19 cellular contexts compared by ENCODE assay signal in genomic region chr6:150448221-150448620, GRCh38.
DNase-seq lines count a peak whose midpoint lies in the region; ATAC-seq and TF ChIP-seq lines count a peak whose summit lies in the region.
"Had no signal": no experiment of that assay in that cellular context is flagged by ENCODE, and none has a peak within 500 bp of the region (broad histone marks: within the 10 kb centered on the region; RNA-seq: fewer than 3 reads in every experiment).

No MANE protein-coding gene starts in this region.

- no peak overlapping the region for H3K27ac Mint-ChIP-seq in CD14-positive monocyte
- H3K27ac Mint-ChIP-seq: CD4-positive, alpha-beta memory T cell; H9; IgD-negative memory B cell had no signal

- H3K4me3 ChIP-seq in mammary epithelial cell (replicated peaks in 1 of 3; ENCODE audit: insufficient read depth in 1 of 3, low read depth in 2 of 3, low read length in 3 of 3) = no peak overlapping the region
- no peak overlapping the region for H3K4me3 ChIP-seq in right lobe of liver
- H3K4me3 ChIP-seq: SJSA1 had no signal

- TF ChIP-seq POLR2A in right lobe of liver (IDR thresholded peaks at IDR 0.05) = no peak

- no peak overlapping the region for H3K4me2 ChIP-seq in mammary epithelial cell (ENCODE audit: insufficient read depth, low read depth, low read length)

- H3K9ac ChIP-seq in mammary epithelial cell (ENCODE audit: insufficient read depth, low read length) = no peak overlapping the region

- 14% methylated on average over 1 of the region's 1 CpG for WGBS in mammary epithelial cell (ENCODE audit: low coverage, missing lambda C conversion rate)
- 85% methylated on average over 1 of the region's 1 CpG for WGBS in right lobe of liver (ENCODE audit: insufficient coverage, low coverage, low lambda C conversion rate, missing lambda C conversion rate)

- no peaks in the 10 kb centered on the region for H4K20me1 ChIP-seq in mammary epithelial cell (ENCODE audit: insufficient read depth, low read length)

- H3K27me3 ChIP-seq in mammary epithelial cell (ENCODE audit: insufficient read depth, low read length) (no peaks in the 10 kb centered on the region), right lobe of liver (no peaks in the 10 kb centered on the region)
- H3K27me3 ChIP-seq: BE2C, SJSA1 had no signal

- in situ Hi-C loops in mammary epithelial cell (cut with MboI; ENCODE audit: low sequenced_read_pairs in 2 of 2) = no loop called here

- no peak overlapping the region for H3K27ac ChIP-seq in mammary epithelial cell (ENCODE audit: insufficient read depth, low read depth, low read length)
- H3K27ac ChIP-seq in right lobe of liver = no peak overlapping the region
- H3K27ac ChIP-seq: SJSA1 had no signal

- H3K36me3 ChIP-seq in mammary epithelial cell (ENCODE audit: insufficient read depth, low read length) (no peaks in the 10 kb centered on the region), right lobe of liver (no peaks in the 10 kb centered on the region)
- H3K36me3 ChIP-seq: BE2C, SJSA1 had no signal

- no TSS peak for BruUV-seq in mammary epithelial cell (replicated peaks; lab: Mats Ljungman, UMichigan)

- intact Hi-C loops in mammary epithelial cell (cut with micrococcal nuclease) (no loop called here), CD14-positive monocyte (cut with micrococcal nuclease) (no loop called here), right lobe of liver (cut with DNase I) (no loop called here)

- peaks cover 0 to 2% (median 0%) of the 10 kb centered on the region in 7 donors for H3K9me3 Mint-ChIP-seq in CD14-positive monocyte
- H3K9me3 Mint-ChIP-seq: CD4-positive, alpha-beta memory T cell; H9; IgD-negative memory B cell had no signal

- no peaks in the 10 kb centered on the region for H3K9me3 ChIP-seq in mammary epithelial cell (replicated peaks; ENCODE audit: insufficient read depth, low read length)
- H3K9me3 ChIP-seq in right lobe of liver = no peaks in the 10 kb centered on the region
- H3K9me3 ChIP-seq: BE2C, SJSA1 had no signal

- TF ChIP-seq CTCF in mammary epithelial cell (conservative IDR thresholded peaks at IDR 0.05 in 1 of 2, IDR thresholded peaks at IDR 0.05 in 1 of 2; ENCODE audit: extremely low read depth in 1 of 2, insufficient read depth in 1 of 2, low read depth in 1 of 2, low read length in 2 of 2) (no peak), CD14-positive monocyte (IDR thresholded peaks at IDR 0.05) (no peak), right lobe of liver (IDR thresholded peaks at IDR 0.05) (no peak)

- DNase-seq in DMS53 (lab: John Stamatoyannopoulos, UW) = peak; percentile 44
- DNase-seq in NCI-H146 (lab: John Stamatoyannopoulos, UW) = peak; percentile 27
- peak; percentile 45 for DNase-seq in mammary epithelial cell
- peak; percentile 57 for DNase-seq in foreskin melanocyte
- no peak for DNase-seq in CD14-positive monocyte (ENCODE audit: low spot score)
- no peak for DNase-seq in right lobe of liver
- no peak for DNase-seq in nucleus accumbens (lab: John Stamatoyannopoulos, UW)
- DNase-seq in stimulated activated CD8-positive, alpha-beta memory T cell treated with anti-CD3 and anti-CD28 coated beads, Interleukin-4, amount 100 ng/mL, for 48 hours = no peak
- DNase-seq: BE2C; CD4-positive, alpha-beta memory T cell; DMS79 treated with DMSO at 0.1 percent for 48 hours; H9; Kasumi-1; NCI-H1105; NCI-H1694 treated with DMSO at 0.1 percent for 48 hours; NCI-H2227 treated with DMSO at 0.1 percent for 48 hours; NCI-H524 had no signal

- no peaks in the 10 kb centered on the region for H3K79me2 ChIP-seq in mammary epithelial cell (ENCODE audit: insufficient read depth, low read length)

- no peaks in the 10 kb centered on the region for H3K4me1 ChIP-seq in mammary epithelial cell (ENCODE audit: insufficient read depth, low read length)
- no peaks in the 10 kb centered on the region for H3K4me1 ChIP-seq in right lobe of liver
- H3K4me1 ChIP-seq: BE2C, SJSA1 had no signal

- ATAC-seq in right lobe of liver = no peak

- peaks cover 2 to 8% (median 2%) of the 10 kb centered on the region in 3 donors for H3K27me3 Mint-ChIP-seq in CD14-positive monocyte (ENCODE audit: low read depth in 3 of 3)
- H3K27me3 Mint-ChIP-seq: IgD-negative memory B cell had no signal

- H3K4me3 Mint-ChIP-seq in CD14-positive monocyte = no peak overlapping the region
- H3K4me3 Mint-ChIP-seq: CD4-positive, alpha-beta memory T cell; H9; IgD-negative memory B cell had no signal

- dilution Hi-C loops in mammary epithelial cell (cut with HindIII; ENCODE audit: low sequenced_read_pairs) = no loop called here

- CTCF ChIA-PET in mammary epithelial cell (lab: Charles Lee; ENCODE audit: low non-redundant PET) = interaction anchor here (0.6 kb wide), 1 partner anchor 441 kb away, joined by 8 read pairs; no protein-coding TSS in a partner anchor

- H2AFZ ChIP-seq in mammary epithelial cell (ENCODE audit: low read depth, low read length) = no peak overlapping the region

- H3K36me3 Mint-ChIP-seq in CD14-positive monocyte = no peaks in the 10 kb centered on the region
- H3K36me3 Mint-ChIP-seq: CD4-positive, alpha-beta memory T cell; IgD-negative memory B cell had no signal

- H3K4me1 Mint-ChIP-seq in CD14-positive monocyte = no peaks in the 10 kb centered on the region
- H3K4me1 Mint-ChIP-seq: CD4-positive, alpha-beta memory T cell; IgD-negative memory B cell had no signal

Comparison
In these comparisons a context has a peak if more than half of its experiments do, and no peak if none do; other contexts are left out.
1. DNase-seq: peak in DMS53 (single experiment), NCI-H146 (single experiment), mammary epithelial cell (single experiment) and foreskin melanocyte (single experiment); none in CD14-positive monocyte (single experiment), right lobe of liver (0 of 3), nucleus accumbens (0 of 56) and stimulated activated CD8-positive, alpha-beta memory T cell treated with anti-CD3 and anti-CD28 coated beads, Interleukin-4, amount 100 ng/mL, for 48 hours (single experiment).